In genomic region chr17:41647940-41648410, GRCh38 we compare ENCODE assay signal across 1 cellular context.
TF ChIP-seq lines count a peak whose summit lies in the region.

No MANE protein-coding gene starts in this region.

TF ChIP-seq in WTC11, 78 proteins besides CTCF, POLR2A, EP300 and RAD21 (continued from another document and continues in another):
- TF ChIP-seq ZNF281 (CRISPR knock-in tag; IDR thresholded peaks at IDR 0.05) (no peak), ATF1 (CRISPR knock-in tag; IDR thresholded peaks at IDR 0.05) (no peak), AFF4 (CRISPR knock-in tag; IDR thresholded peaks at IDR 0.05; ENCODE audit: borderline replicate concordance) (no peak), PRRX2 (CRISPR knock-in tag; IDR thresholded peaks at IDR 0.05) (peak; percentile 63; the same call in 1 of the 2 replicates), ZSCAN18 (CRISPR knock-in tag; IDR thresholded peaks at IDR 0.05) (no peak), E2F4 (CRISPR knock-in tag; IDR thresholded peaks at IDR 0.05; ENCODE audit: borderline replicate concordance, low read depth) (no peak), GRHL2 (CRISPR knock-in tag; IDR thresholded peaks at IDR 0.05; ENCODE audit: insufficient replicate concordance, severe bottlenecking) (no peak), ELF4 (CRISPR knock-in tag; IDR thresholded peaks at IDR 0.05; ENCODE audit: low read depth) (peak; percentile 65; the same call in 1 of the 2 replicates), ZNF263 (CRISPR knock-in tag; IDR thresholded peaks at IDR 0.05; ENCODE audit: low read depth) (peak; percentile 97), ZBTB43 (CRISPR knock-in tag; IDR thresholded peaks at IDR 0.05) (0 out of 2 replicates have a peak, but pooled peaks have one; percentile 72), KAT7 (CRISPR knock-in tag; IDR thresholded peaks at IDR 0.05; ENCODE audit: borderline replicate concordance) (no peak), IRF1 (CRISPR knock-in tag; IDR thresholded peaks at IDR 0.05) (no peak), PREB (CRISPR knock-in tag; IDR thresholded peaks at IDR 0.05; ENCODE audit: borderline replicate concordance) (no peak), ZNF416 (CRISPR knock-in tag; IDR thresholded peaks at IDR 0.05) (no peak), TP53 (CRISPR knock-in tag; IDR thresholded peaks at IDR 0.05) (no peak), NR3C1 (CRISPR knock-in tag; conservative IDR thresholded peaks at IDR 0.05; ENCODE audit: low read depth) (no peak), CREM (CRISPR knock-in tag; IDR thresholded peaks at IDR 0.05) (no peak), FOXJ3 (CRISPR knock-in tag; IDR thresholded peaks at IDR 0.05; ENCODE audit: borderline replicate concordance) (no peak), MYBL2 (CRISPR knock-in tag; IDR thresholded peaks at IDR 0.05) (no peak), PRDM15 (CRISPR knock-in tag; IDR thresholded peaks at IDR 0.05) (no peak), ZMAT4 (CRISPR knock-in tag; IDR thresholded peaks at IDR 0.05) (no peak), NFATC4 (CRISPR knock-in tag; IDR thresholded peaks at IDR 0.05) (no peak), SP1 (CRISPR knock-in tag; conservative IDR thresholded peaks at IDR 0.05) (peak; percentile 55; the same call in 1 of the 2 replicates), ZNF138 (CRISPR knock-in tag; conservative IDR thresholded peaks at IDR 0.05) (no peak), E2F5 (CRISPR knock-in tag; IDR thresholded peaks at IDR 0.05) (no peak; the same call in 1 of the 2 replicates), FOXK1 (CRISPR knock-in tag; IDR thresholded peaks at IDR 0.05) (0 out of 2 replicates have a peak, but pooled peaks have one; percentile 27), ZNF219 (CRISPR knock-in tag; IDR thresholded peaks at IDR 0.05; ENCODE audit: borderline replicate concordance) (no peak), CBFB (CRISPR knock-in tag; IDR thresholded peaks at IDR 0.05; ENCODE audit: low read depth) (no peak), NR2C2 (CRISPR knock-in tag; IDR thresholded peaks at IDR 0.05) (no peak), FOXP1 (CRISPR knock-in tag; IDR thresholded peaks at IDR 0.05; ENCODE audit: borderline replicate concordance) (no peak), ATF2 (CRISPR knock-in tag; IDR thresholded peaks at IDR 0.05; ENCODE audit: borderline replicate concordance, low read depth) (no peak), TEAD1 (CRISPR knock-in tag; IDR thresholded peaks at IDR 0.05) (peak; percentile 60; the same call in 1 of the 2 replicates), ZNF425 (CRISPR knock-in tag; conservative IDR thresholded peaks at IDR 0.05) (no peak), ZNF423 (CRISPR knock-in tag; IDR thresholded peaks at IDR 0.05) (no peak), CREB1 (CRISPR knock-in tag; IDR thresholded peaks at IDR 0.05) (no peak)
